In the genomic region with DNA sequence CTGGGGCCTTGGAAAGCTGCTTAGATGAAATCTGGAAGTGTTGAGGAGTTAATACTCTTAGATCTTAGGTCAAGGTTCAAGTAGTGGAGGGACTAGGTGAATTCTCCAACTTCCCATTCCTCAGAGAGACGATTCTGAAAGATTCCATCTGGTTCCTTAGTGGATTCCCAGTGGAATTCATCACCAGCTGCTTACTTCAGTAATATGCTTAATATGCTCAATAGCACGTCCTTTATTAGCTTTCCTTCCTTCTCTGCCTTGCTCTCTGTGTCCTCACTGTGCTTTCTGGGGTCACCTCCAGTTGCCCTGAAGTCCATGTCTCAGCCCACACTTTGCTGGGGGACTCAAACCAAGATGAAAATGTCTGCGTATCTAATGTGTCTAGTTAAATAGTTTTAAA, we compare ENCODE assay signal across 19 cellular contexts. TPM values are rescaled to one million over a fixed set of nuclear protein-coding genes. Genes with fewer than 3 reads are reported as not detected.
DNase-seq lines count a peak whose midpoint lies in the region; ATAC-seq, FAIRE-seq and TF ChIP-seq lines count a peak whose summit lies in the region.
"Had no signal": no experiment of that assay in that cellular context is flagged by ENCODE, and none has a peak within 500 bp of the region (broad histone marks: within the 10 kb centered on the region; RNA-seq: fewer than 3 reads in every experiment).

No MANE protein-coding gene starts in this region.

- 59 to 73% methylated on average over 3 of the region's 3 CpGs for WGBS in upper lobe of left lung, 2 donors

- H3K27me3 ChIP-seq in adipocyte (replicated peaks; ENCODE audit: control insufficient read depth, insufficient read depth, low read length), result no peaks in the 10 kb centered on the region
- no peaks in the 10 kb centered on the region for H3K27me3 ChIP-seq in left ventricle myocardium inferior (ENCODE audit: low read depth)
- H3K27me3 ChIP-seq in upper lobe of left lung, result no peaks in the 10 kb centered on the region
- H3K27me3 ChIP-seq: breast epithelium, spleen had no signal

- no peak overlapping the region for H3K4me3 ChIP-seq in adipocyte (ENCODE audit: low read length)
- no peak overlapping the region for H3K4me3 ChIP-seq in left ventricle myocardium inferior
- H3K4me3 ChIP-seq in upper lobe of left lung, result no peak overlapping the region
- H3K4me3 ChIP-seq: breast epithelium, spleen, thoracic aorta had no signal

- intact Hi-C loops in left ventricle myocardium inferior (cut with micrococcal nuclease), result no loop called here

- no peak for DNase-seq in H54 (ENCODE audit: insufficient read length, low spot score)
- peak; percentile 8 for DNase-seq in adipocyte (ENCODE audit: low read depth)
- no peak for DNase-seq in left ventricle myocardium inferior
- no peak for DNase-seq in upper lobe of left lung
- DNase-seq: activated CD8-positive, alpha-beta T cell treated with anti-CD3 and anti-CD28 coated beads for 36 hours; activated naive CD8-positive, alpha-beta T cell treated with anti-CD3 and anti-CD28 coated beads for 36 hours; effector CD4-positive, alpha-beta T cell; NCI-H1417; NCI-H2227 treated with DMSO at 0.1 percent for 48 hours; spleen; T-helper 1 cell had no signal

- H3K36me3 ChIP-seq in adipocyte (ENCODE audit: control insufficient read depth, insufficient read depth, low read length, severe bottlenecking) (peaks cover 2% of the 10 kb centered on the region), left ventricle myocardium inferior (peaks cover 1% of the 10 kb centered on the region), upper lobe of left lung (peaks cover 0 to under 1% (median 0%) of the 10 kb centered on the region in 4 donors)
- H3K36me3 ChIP-seq: breast epithelium, thoracic aorta had no signal

- ATAC-seq in upper lobe of left lung (ENCODE audit: low FRiP score in 2 of 2) (no peak), HG02678 (IDR thresholded peaks at IDR 0.05; ENCODE audit: unreplicated experiment) (no peak), GM19452 (IDR thresholded peaks at IDR 0.05; ENCODE audit: unreplicated experiment) (no peak), HG03280 (IDR thresholded peaks at IDR 0.05; ENCODE audit: unreplicated experiment) (no peak)
- ATAC-seq: activated CD8-positive, alpha-beta T cell treated with anti-CD3 and anti-CD28 coated beads for 36 hours had no signal

- no peak for TF ChIP-seq POLR2A in H54 (IDR thresholded peaks at IDR 0.05; ENCODE audit: low read depth, low read length)
- no peak for TF ChIP-seq POLR2A in upper lobe of left lung (IDR thresholded peaks at IDR 0.05)

- peak overlapping the region; percentile 53 for H3K27ac ChIP-seq in left ventricle myocardium inferior (replicated peaks)
- H3K27ac ChIP-seq in upper lobe of left lung, result peak overlapping the region in 3 of 4 donors; percentile 1 to 17 (median 13)
- H3K27ac ChIP-seq: breast epithelium, C4-2B, parathyroid adenoma, thoracic aorta had no signal

- TF ChIP-seq CTCF in left ventricle myocardium inferior (IDR thresholded peaks at IDR 0.05; ENCODE audit: borderline replicate concordance) (no peak), upper lobe of left lung (IDR thresholded peaks at IDR 0.05) (no peak)

- H3K9ac ChIP-seq in adipocyte (ENCODE audit: low read length), result no peak overlapping the region
- H3K9ac ChIP-seq: parathyroid adenoma had no signal

- no peak for TF ChIP-seq EP300 in upper lobe of left lung (IDR thresholded peaks at IDR 0.05)

- H3K4me1 ChIP-seq in adipocyte (ENCODE audit: control insufficient read depth, insufficient read depth, low read length), result peaks cover 11% of the 10 kb centered on the region
- H3K4me1 ChIP-seq in left ventricle myocardium inferior, result peaks cover 10% of the 10 kb centered on the region
- peaks cover 0 to 11% (median 2%) of the 10 kb centered on the region in 4 donors for H3K4me1 ChIP-seq in upper lobe of left lung
- H3K4me1 ChIP-seq: breast epithelium, parathyroid adenoma had no signal

- H3K9me3 ChIP-seq in adipocyte (ENCODE audit: control insufficient read depth, low read length) (peaks cover 6% of the 10 kb centered on the region), left ventricle myocardium inferior (replicated peaks) (peaks cover 12% of the 10 kb centered on the region), upper lobe of left lung (no peaks in the 10 kb centered on the region)
- H3K9me3 ChIP-seq: breast epithelium, thoracic aorta had no signal

- FAIRE-seq in H54 (lab: Jason Lieb, UNC), result peak; percentile 58
- FAIRE-seq: HTR-8/SVneo had no signal

RNA-seq across cellular contexts. Expression of gene CEP63, which starts 31.0 kb away (rescaled TPM):
- 34.7 TPM for total RNA-seq in left ventricle myocardium inferior
- total RNA-seq in upper lobe of left lung, result 10 to 100 TPM; 13.8 to 44.0 (median 20.6) TPM

RNA-seq across cellular contexts. Expression of gene ANAPC13, which starts 31.1 kb away (rescaled TPM):
- total RNA-seq in left ventricle myocardium inferior (76.4 TPM), upper lobe of left lung (10 to 100 TPM; 37.3 to 59.4 (median 50.3) TPM)
